Comparison of ENCODE assay signal across 17 cellular contexts in genomic region chr2:174121178-174121577, GRCh38.
DNase-seq lines count a peak whose midpoint lies in the region.
"Had no signal": no experiment of that assay in that cellular context is flagged by ENCODE, and none has a peak within 500 bp of the region (broad histone marks: within the 10 kb centered on the region; RNA-seq: fewer than 3 reads in every experiment).

No MANE protein-coding gene starts in this region.

- H3K4me1 ChIP-seq in trophoblast cell (ENCODE audit: control insufficient read depth in 1 of 2, insufficient read depth in 2 of 2, low read length in 2 of 2) = peaks cover 2 to 3% of the 10 kb centered on the region in 2 experiments
- H3K4me1 ChIP-seq: left ventricle myocardium inferior, uterus had no signal

- no peak overlapping the region for H3K14ac ChIP-seq in trophoblast cell (ENCODE audit: low read length)

- no peak overlapping the region for H2AFZ ChIP-seq in trophoblast cell (ENCODE audit: insufficient read depth, low read length, poor library complexity)

- no peak overlapping the region for H3K4me2 ChIP-seq in trophoblast cell (ENCODE audit: low read length)

- H3K79me2 ChIP-seq in trophoblast cell (ENCODE audit: control insufficient read depth, insufficient read depth, low read length, poor library complexity) = no peaks in the 10 kb centered on the region

- no peak overlapping the region for H2BK5ac ChIP-seq in trophoblast cell (ENCODE audit: low read depth, low read length, poor library complexity)

- H4K8ac ChIP-seq in trophoblast cell (ENCODE audit: low read depth, low read length) = no peak overlapping the region

- H2BK12ac ChIP-seq in trophoblast cell (ENCODE audit: low read length) = no peak overlapping the region

- H4K12ac ChIP-seq in trophoblast cell (ENCODE audit: low read depth, low read length) = no peak overlapping the region

- H3K9me3 ChIP-seq in trophoblast cell (ENCODE audit: insufficient read depth, low read depth, low read length) = no peaks in the 10 kb centered on the region
- H3K9me3 ChIP-seq: left ventricle myocardium inferior, ovary, uterus had no signal

- WGBS in trophoblast cell (ENCODE audit: extremely low coverage, insufficient coverage, insufficient read length) = no CpG with 5 or more reads among the region's 2 CpGs

- no peaks in the 10 kb centered on the region for H3K36me3 ChIP-seq in trophoblast cell (ENCODE audit: control insufficient read depth in 1 of 2, insufficient read depth in 2 of 2, low read length in 2 of 2)
- H3K36me3 ChIP-seq: ovary, uterus had no signal

- H3K4me3 ChIP-seq in trophoblast cell (ENCODE audit: low read depth, low read length) = no peak overlapping the region
- H3K4me3 ChIP-seq: left ventricle myocardium inferior, ovary, uterus had no signal

- peak; percentile 25 for DNase-seq in NCI-H2171 treated with DMSO at 0.1 percent for 48 hours (lab: John Stamatoyannopoulos, UW)
- no peak for DNase-seq in NCI-H2171 (lab: John Stamatoyannopoulos, UW)
- DNase-seq in NCI-H2081 (lab: John Stamatoyannopoulos, UW) = peak; percentile 87 to 97
- DNase-seq in dermis blood vessel endothelial cell = peak; percentile 11
- DNase-seq in trophoblast cell = no peak
- DNase-seq in NCI-H1092 (lab: John Stamatoyannopoulos, UW) = no peak
- no peak for DNase-seq in NCI-H128 (lab: John Stamatoyannopoulos, UW; ENCODE audit: unreplicated experiment)
- no peak for DNase-seq in SIG-M5 treated with dmso at 0.1 percent for 504 hours (lab: John Stamatoyannopoulos, UW; ENCODE audit: unreplicated experiment)
- DNase-seq: activated CD4-positive, alpha-beta T cell treated with anti-CD3 and anti-CD28 coated beads, Interleukin-2, amount 10 ng/mL, durations not matched to agents 7 days and 5 days; activated CD8-positive, alpha-beta memory T cell treated with anti-CD3 and anti-CD28 coated beads, Interleukin-2, amount 50 U/mL, for 48 hours; amygdala; DMS79 treated with DMSO at 0.1 percent for 48 hours; endodermal cell; left ventricle myocardium inferior; ovary; stimulated activated CD4-positive, alpha-beta T cell treated with anti-CD3 and anti-CD28 coated beads, Interleukin-2, amount 100 ng/mL, for 24 hours; uterus had no signal

- H2AK5ac ChIP-seq in trophoblast cell (ENCODE audit: low read length) = no peak overlapping the region

- no peaks in the 10 kb centered on the region for H3K27me3 ChIP-seq in trophoblast cell (ENCODE audit: insufficient read depth, low read length)
- H3K27me3 ChIP-seq: ovary, uterus had no signal

- no peak overlapping the region for H3K4ac ChIP-seq in trophoblast cell (ENCODE audit: low read depth, low read length)

- no peaks in the 10 kb centered on the region for H3K79me1 ChIP-seq in trophoblast cell (ENCODE audit: low read length)

- peak overlapping the region; percentile 39 for H3K27ac ChIP-seq in trophoblast cell (ENCODE audit: low read depth, low read length)
- H3K27ac ChIP-seq: left ventricle myocardium inferior, ovary, uterus had no signal

- H3K9ac ChIP-seq in trophoblast cell (ENCODE audit: low read length) = no peak overlapping the region

- H2BK120ac ChIP-seq in trophoblast cell (ENCODE audit: insufficient read depth, low read length, poor library complexity) = no peak overlapping the region

- no peak overlapping the region for H3K23ac ChIP-seq in trophoblast cell (ENCODE audit: low read length)

- H3K18ac ChIP-seq in trophoblast cell (ENCODE audit: low read length) = no peak overlapping the region

- no peak overlapping the region for H4K91ac ChIP-seq in trophoblast cell (ENCODE audit: low read depth, low read length)

Comparison
In these comparisons a context has a peak if more than half of its experiments do, and no peak if none do; other contexts are left out.
1. DNase-seq: peak in NCI-H2171 treated with DMSO at 0.1 percent for 48 hours (single experiment), NCI-H2081 (2 of 2) and dermis blood vessel endothelial cell (single experiment); none in NCI-H2171 (single experiment), trophoblast cell (0 of 2), NCI-H1092 (single experiment), NCI-H128 (single experiment) and SIG-M5 treated with dmso at 0.1 percent for 504 hours (single experiment).